ENCODE assay signal across 27 cellular contexts in the genomic region with DNA sequence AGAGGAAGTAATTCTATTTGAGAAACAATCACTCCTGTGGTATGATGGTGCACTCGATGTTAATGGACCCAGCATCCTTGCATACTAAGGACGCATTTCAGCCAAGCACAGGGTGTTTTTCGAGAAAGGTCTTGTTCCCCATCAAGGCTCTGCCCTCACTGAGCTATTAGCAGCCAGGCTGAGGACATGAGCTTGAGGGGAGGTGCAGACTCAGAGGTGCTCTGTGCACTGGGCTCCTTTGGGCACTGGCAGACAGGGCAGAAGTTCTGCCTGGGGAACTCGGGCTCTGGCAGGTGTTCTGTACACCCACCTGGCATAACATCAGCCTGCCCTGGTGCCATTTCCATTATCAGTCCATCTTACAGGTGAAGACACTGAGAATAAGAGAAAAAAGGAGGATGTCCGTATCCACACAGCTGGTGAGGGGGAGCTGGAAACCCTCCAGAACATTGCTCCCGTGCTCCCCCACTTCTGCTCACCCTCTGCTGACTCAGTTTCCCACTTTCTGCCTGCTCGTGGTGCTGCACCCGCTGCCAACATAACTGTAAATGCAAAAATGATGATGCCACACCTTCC.
DNase-seq lines count a peak whose midpoint lies in the region; ATAC-seq, FAIRE-seq and TF ChIP-seq lines count a peak whose summit lies in the region.
"Had no signal": no experiment of that assay in that cellular context is flagged by ENCODE, and none has a peak within 500 bp of the region (broad histone marks: within the 10 kb centered on the region; RNA-seq: fewer than 3 reads in every experiment).

No MANE protein-coding gene starts in this region.

- TF ChIP-seq CTCF in SK-N-SH (IDR thresholded peaks at IDR 0.05) (no peak), right atrium auricular region (IDR thresholded peaks at IDR 0.05) (no peak)

- H3K23ac ChIP-seq in trophoblast cell (ENCODE audit: low read length) = no peak overlapping the region

- no peaks in the 10 kb centered on the region for H3K9me2 ChIP-seq in SK-N-SH

- H3K79me2 ChIP-seq in SK-N-SH (ENCODE audit: insufficient read depth) = no peaks in the 10 kb centered on the region
- H3K79me2 ChIP-seq in trophoblast cell (ENCODE audit: control insufficient read depth, insufficient read depth, low read length, poor library complexity) = no peaks in the 10 kb centered on the region

- H2BK12ac ChIP-seq in trophoblast cell (ENCODE audit: low read length) = no peak overlapping the region

- H2AFZ ChIP-seq in SK-N-SH (ENCODE audit: low read depth) (no peak overlapping the region), trophoblast cell (ENCODE audit: insufficient read depth, low read length, poor library complexity) (no peak overlapping the region)
- H2AFZ ChIP-seq: PC-9 had no signal

- FAIRE-seq in urothelium cell line (lab: Jason Lieb, UNC) (peak; percentile 66), GM12892 (lab: Jason Lieb, UNC) (no peak)
- FAIRE-seq: D721Med, HTR-8/SVneo had no signal

- no peak overlapping the region for H3K14ac ChIP-seq in trophoblast cell (ENCODE audit: low read length)

- DNase-seq in SK-N-SH (peak; percentile 9), right atrium auricular region (ENCODE audit: low spot score) (peak; percentile 47), left cardiac atrium (no peak), islet precursor cell (peak; percentile 35), urothelium cell line (ENCODE audit: low spot score) (no peak), GM12892 (ENCODE audit: insufficient read length) (no peak), trophoblast cell (no peak)
- DNase-seq: CD4-positive, CD25-positive, alpha-beta regulatory T cell; DMS53; GOT3; HFFc6; KBM-7; MV-4-11; NCI-H1105 treated with DMSO at 0.1 percent for 48 hours; NCI-H146; NCI-H1930; NCI-H446; NCI-H524 treated with DMSO at 0.1 percent for 48 hours; NCI-H82; PC-9 had no signal

- H3K4me1 ChIP-seq in SK-N-SH (ENCODE audit: control insufficient read depth in 1 of 2, insufficient read depth in 2 of 2, low read depth in 1 of 2, low read length in 1 of 2) (peaks cover 0 to 72% of the 10 kb centered on the region in 2 experiments; a peak in 2 of 4 replicates), right atrium auricular region (no peaks in the 10 kb centered on the region), trophoblast cell (ENCODE audit: control insufficient read depth in 1 of 2, insufficient read depth in 2 of 2, low read length in 2 of 2) (no peaks in the 10 kb centered on the region)
- H3K4me1 ChIP-seq: HAP-1, SJSA1 had no signal

- no peaks in the 10 kb centered on the region for H4K20me1 ChIP-seq in SK-N-SH (ENCODE audit: insufficient read depth)

- no peak overlapping the region for H3K4me3 ChIP-seq in SK-N-SH (ENCODE audit: low read depth in 2 of 2, low read length in 1 of 2)
- no peak overlapping the region for H3K4me3 ChIP-seq in right atrium auricular region
- no peak overlapping the region for H3K4me3 ChIP-seq in trophoblast cell (ENCODE audit: low read depth, low read length)
- H3K4me3 ChIP-seq: HAP-1, PC-9, SJSA1 had no signal

- no peak for TF ChIP-seq EP300 in SK-N-SH (IDR thresholded peaks at IDR 0.05; ENCODE audit: borderline replicate concordance in 1 of 2, low read depth in 1 of 2, low read length in 1 of 2)

- no peak for ATAC-seq in SK-N-SH treated with all-trans-retinoic acid at 6 μM for 48 hours
- no peak for ATAC-seq in left cardiac atrium

- H3K4me2 ChIP-seq in SK-N-SH = no peak overlapping the region
- no peak overlapping the region for H3K4me2 ChIP-seq in trophoblast cell (ENCODE audit: low read length)
- H3K4me2 ChIP-seq: PC-9 had no signal

- POLR2A ChIA-PET in SK-N-SH (lab: Yijun Ruan, JAX) = interaction anchor here (1.1 to 1.7 kb wide), 3 partner anchors 13 to 94 kb away, joined by 4 to 7 read pairs (median 6); no protein-coding TSS in a partner anchor

- H3K79me1 ChIP-seq in trophoblast cell (ENCODE audit: low read length) = no peaks in the 10 kb centered on the region

- H2BK5ac ChIP-seq in trophoblast cell (ENCODE audit: low read depth, low read length, poor library complexity) = no peak overlapping the region

- H4K8ac ChIP-seq in trophoblast cell (ENCODE audit: low read depth, low read length) = no peak overlapping the region

- H3K4ac ChIP-seq in trophoblast cell (ENCODE audit: low read depth, low read length) = no peak overlapping the region

- intact Hi-C loops in left cardiac atrium (cut with DNase I) = no loop called here

- no peak for TF ChIP-seq POLR2A in GM12892 (IDR thresholded peaks at IDR 0.05; ENCODE audit: low read depth, low read length)

- CTCF ChIA-PET in SK-N-SH (lab: Yijun Ruan, JAX) = interaction anchor here (0.8 to 10.4 kb wide), 7 partner anchors 10 to 117 kb away, joined by 3 to 130 read pairs (median 5); a partner anchor contains a TSS

- H4K91ac ChIP-seq in trophoblast cell (ENCODE audit: low read depth, low read length) = no peak overlapping the region

- H3K9me3 ChIP-seq in SK-N-SH (no peaks in the 10 kb centered on the region), right atrium auricular region (no peaks in the 10 kb centered on the region), trophoblast cell (ENCODE audit: insufficient read depth, low read depth, low read length) (peaks cover 6% of the 10 kb centered on the region)
- H3K9me3 ChIP-seq: BE2C, HAP-1, SJSA1 had no signal

- H3F3A ChIP-seq in SK-N-SH (replicated peaks; ENCODE audit: insufficient read depth) = no peaks in the 10 kb centered on the region

- H2AK5ac ChIP-seq in trophoblast cell (ENCODE audit: low read length) = no peak overlapping the region

- no peak overlapping the region for H4K12ac ChIP-seq in trophoblast cell (ENCODE audit: low read depth, low read length)

- 24% methylated on average over 8 of the region's 8 CpGs for WGBS in SK-N-SH (ENCODE audit: low lambda C conversion rate)
- WGBS in trophoblast cell (ENCODE audit: extremely low coverage, insufficient coverage, insufficient read length) = no CpG with 5 or more reads among the region's 8 CpGs

- H3K27ac ChIP-seq in SK-N-SH (ENCODE audit: low read depth in 2 of 2, low read length in 1 of 2) = peak overlapping the region in 1 of 2 experiments; percentile 51; a peak in 2 of 4 replicates
- H3K27ac ChIP-seq in right atrium auricular region = no peak overlapping the region
- no peak overlapping the region for H3K27ac ChIP-seq in trophoblast cell (ENCODE audit: low read depth, low read length)
- H3K27ac ChIP-seq: 22Rv1, PC-9, SJSA1 had no signal

- H2BK120ac ChIP-seq in trophoblast cell (ENCODE audit: insufficient read depth, low read length, poor library complexity) = no peak overlapping the region

- no peak overlapping the region for H3K18ac ChIP-seq in trophoblast cell (ENCODE audit: low read length)

- H3K36me3 ChIP-seq in SK-N-SH (replicated peaks in 1 of 2; ENCODE audit: control insufficient read depth in 1 of 2, insufficient read depth in 2 of 2, low read length in 1 of 2) (no peaks in the 10 kb centered on the region), right atrium auricular region (no peaks in the 10 kb centered on the region), trophoblast cell (ENCODE audit: control insufficient read depth in 1 of 2, insufficient read depth in 2 of 2, low read length in 2 of 2) (no peaks in the 10 kb centered on the region)
- H3K36me3 ChIP-seq: BE2C, HAP-1, SJSA1 had no signal

- no peaks in the 10 kb centered on the region for H3K27me3 ChIP-seq in SK-N-SH (ENCODE audit: insufficient read depth)
- no peaks in the 10 kb centered on the region for H3K27me3 ChIP-seq in right atrium auricular region
- H3K27me3 ChIP-seq in trophoblast cell (ENCODE audit: insufficient read depth, low read length) = no peaks in the 10 kb centered on the region
- H3K27me3 ChIP-seq: BE2C, SJSA1 had no signal

- no peak for TF ChIP-seq RAD21 in SK-N-SH (IDR thresholded peaks at IDR 0.05; ENCODE audit: low read length)

- H3K9ac ChIP-seq in SK-N-SH = no peak overlapping the region
- no peak overlapping the region for H3K9ac ChIP-seq in trophoblast cell (ENCODE audit: low read length)

TF ChIP-seq in SK-N-SH, 30 proteins besides CTCF, POLR2A, EP300 and RAD21 (continues in another document):
- TF ChIP-seq TCF12 (IDR thresholded peaks at IDR 0.05) = no peak
- no peak for TF ChIP-seq RCOR1 (IDR thresholded peaks at IDR 0.05; ENCODE audit: low read length)
- no peak for TF ChIP-seq RFX5 (IDR thresholded peaks at IDR 0.05; ENCODE audit: low read length)
- no peak for TF ChIP-seq GABPA (IDR thresholded peaks at IDR 0.05; ENCODE audit: low read depth)
- no peak for TF ChIP-seq YY1 (IDR thresholded peaks at IDR 0.05; ENCODE audit: low read depth)
- TF ChIP-seq, protein P1, sequence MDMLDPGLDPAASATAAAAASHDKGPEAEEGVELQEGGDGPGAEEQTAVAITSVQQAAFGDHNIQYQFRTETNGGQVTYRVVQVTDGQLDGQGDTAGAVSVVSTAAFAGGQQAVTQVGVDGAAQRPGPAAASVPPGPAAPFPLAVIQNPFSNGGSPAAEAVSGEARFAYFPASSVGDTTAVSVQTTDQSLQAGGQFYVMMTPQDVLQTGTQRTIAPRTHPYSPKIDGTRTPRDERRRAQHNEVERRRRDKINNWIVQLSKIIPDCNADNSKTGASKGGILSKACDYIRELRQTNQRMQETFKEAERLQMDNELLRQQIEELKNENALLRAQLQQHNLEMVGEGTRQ (IDR thresholded peaks at IDR 0.05; ENCODE audit: borderline replicate concordance, low read depth, low read length) = no peak
- TF ChIP-seq TEAD4 (IDR thresholded peaks at IDR 0.05; ENCODE audit: borderline replicate concordance, insufficient read depth) = no peak
- no peak for TF ChIP-seq TAF1 (IDR thresholded peaks at IDR 0.05; ENCODE audit: borderline replicate concordance, low read depth, low read length)
- no peak for TF ChIP-seq SMC3 (IDR thresholded peaks at IDR 0.05; ENCODE audit: low read depth, low read length)

TF ChIP-seq in SK-N-SH treated with all-trans-retinoic acid at 6 μM for 48 hours, 23 proteins besides CTCF, POLR2A, EP300 and RAD21 (continues in another document):
- TF ChIP-seq GLIS3 (CRISPR knock-in tag; IDR thresholded peaks at IDR 0.05) = no peak
- TF ChIP-seq BACH2 (CRISPR knock-in tag; IDR thresholded peaks at IDR 0.05; ENCODE audit: borderline replicate concordance) = no peak
- TF ChIP-seq, protein P2, sequence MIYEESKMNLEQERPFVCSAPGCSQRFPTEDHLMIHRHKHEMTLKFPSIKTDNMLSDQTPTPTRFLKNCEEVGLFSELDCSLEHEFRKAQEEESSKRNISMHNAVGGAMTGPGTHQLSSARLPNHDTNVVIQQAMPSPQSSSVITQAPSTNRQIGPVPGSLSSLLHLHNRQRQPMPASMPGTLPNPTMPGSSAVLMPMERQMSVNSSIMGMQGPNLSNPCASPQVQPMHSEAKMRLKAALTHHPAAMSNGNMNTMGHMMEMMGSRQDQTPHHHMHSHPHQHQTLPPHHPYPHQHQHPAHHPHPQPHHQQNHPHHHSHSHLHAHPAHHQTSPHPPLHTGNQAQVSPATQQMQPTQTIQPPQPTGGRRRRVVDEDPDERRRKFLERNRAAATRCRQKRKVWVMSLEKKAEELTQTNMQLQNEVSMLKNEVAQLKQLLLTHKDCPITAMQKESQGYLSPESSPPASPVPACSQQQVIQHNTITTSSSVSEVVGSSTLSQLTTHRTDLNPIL (CRISPR knock-in tag; IDR thresholded peaks at IDR 0.05; ENCODE audit: low read depth) = no peak
- TF ChIP-seq TOX (CRISPR knock-in tag; IDR thresholded peaks at IDR 0.05; ENCODE audit: borderline replicate concordance) = no peak

Comparison
In these comparisons a context has a peak if more than half of its experiments do, and no peak if none do; other contexts are left out.
1. DNase-seq: peak in SK-N-SH (single experiment), right atrium auricular region (single experiment) and islet precursor cell (single experiment); none in left cardiac atrium (single experiment), urothelium cell line (single experiment), GM12892 (single experiment) and trophoblast cell (0 of 2).